1 cellular context compared by ENCODE assay signal in the genomic region with DNA sequence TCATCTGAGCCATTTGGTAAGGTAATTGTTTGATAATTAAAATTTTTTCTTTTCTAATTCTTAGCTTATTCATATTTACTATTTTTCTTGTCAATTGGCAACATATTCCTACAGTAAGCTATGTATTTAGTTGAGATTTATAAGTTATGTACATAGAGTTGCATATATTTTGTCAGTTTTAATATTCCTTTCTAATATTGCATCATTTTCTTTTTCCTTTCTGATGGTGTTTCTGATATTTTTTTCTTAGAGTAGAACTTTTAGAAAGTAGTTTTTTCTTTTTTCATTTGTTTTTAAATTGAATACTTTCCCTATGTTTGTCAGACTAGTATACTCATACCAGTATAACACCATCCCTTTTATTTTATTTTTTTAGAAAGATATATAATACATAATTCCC.
TF ChIP-seq lines count a peak whose summit lies in the region.

No MANE protein-coding gene starts in this region.

TF ChIP-seq in K562, 482 proteins besides CTCF, POLR2A, EP300 and RAD21 (continued from another document):
- TF ChIP-seq, protein P1, sequence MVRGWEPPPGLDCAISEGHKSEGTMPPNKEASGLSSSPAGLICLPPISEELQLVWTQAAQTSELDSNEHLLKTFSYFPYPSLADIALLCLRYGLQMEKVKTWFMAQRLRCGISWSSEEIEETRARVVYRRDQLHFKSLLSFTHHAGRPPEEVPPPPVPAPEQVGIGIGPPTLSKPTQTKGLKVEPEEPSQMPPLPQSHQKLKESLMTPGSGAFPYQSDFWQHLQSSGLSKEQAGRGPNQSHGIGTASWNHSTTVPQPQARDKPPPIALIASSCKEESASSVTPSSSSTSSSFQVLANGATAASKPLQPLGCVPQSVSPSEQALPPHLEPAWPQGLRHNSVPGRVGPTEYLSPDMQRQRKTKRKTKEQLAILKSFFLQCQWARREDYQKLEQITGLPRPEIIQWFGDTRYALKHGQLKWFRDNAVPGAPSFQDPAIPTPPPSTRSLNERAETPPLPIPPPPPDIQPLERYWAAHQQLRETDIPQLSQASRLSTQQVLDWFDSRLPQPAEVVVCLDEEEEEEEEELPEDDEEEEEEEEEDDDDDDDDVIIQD (CRISPR knock-in tag; IDR thresholded peaks at IDR 0.05) = no peak
- TF ChIP-seq ZNF707 (CRISPR knock-in tag; conservative IDR thresholded peaks at IDR 0.05) (no peak), SMARCA4 (IDR thresholded peaks at IDR 0.05) (no peak)
